2 cellular contexts compared by ENCODE assay signal in the genomic region with DNA sequence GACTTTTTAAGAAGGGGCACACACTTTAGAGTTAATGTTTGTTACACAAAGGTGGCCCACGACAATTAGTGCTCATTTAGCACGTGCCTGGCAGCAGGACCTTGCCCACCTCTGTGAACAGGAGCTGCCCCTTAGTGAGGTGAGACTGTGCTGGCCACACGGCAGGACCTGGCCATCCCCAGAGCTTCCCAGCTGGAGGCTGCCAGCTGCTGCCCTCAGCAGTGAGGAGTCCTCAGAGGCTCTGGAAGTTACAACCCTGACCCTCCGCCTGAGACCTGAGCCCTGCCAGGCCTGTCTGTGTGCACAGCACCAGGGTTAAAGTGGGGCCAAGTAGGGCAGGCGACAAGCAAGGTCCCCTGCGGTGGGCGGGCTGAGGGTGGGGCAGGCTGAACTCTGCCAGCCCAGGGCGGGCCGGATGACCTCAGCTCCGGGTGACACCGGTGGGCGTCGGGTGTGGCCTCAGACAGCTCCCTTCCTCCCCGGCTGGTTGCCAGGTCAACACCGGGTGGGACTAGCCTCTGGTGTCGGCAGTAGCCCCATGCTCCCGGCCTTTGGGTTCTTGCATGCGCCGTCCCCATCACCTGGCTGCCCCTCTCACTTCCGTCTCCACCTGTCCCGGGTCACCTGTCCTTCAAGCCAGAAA.
TF ChIP-seq lines count a peak whose summit lies in the region.

No MANE protein-coding gene starts in this region.

TF ChIP-seq in K562, 482 proteins besides CTCF, POLR2A, EP300 and RAD21:
- TF ChIP-seq RFX1 (IDR thresholded peaks at IDR 0.05), result peak; percentile 65; the same call in 1 of the 2 replicates
- peak; percentile 39; the same call in 1 of the 2 replicates for TF ChIP-seq JUND (IDR thresholded peaks at IDR 0.05; ENCODE audit: borderline replicate concordance, low read depth, low read length)
- no peak for TF ChIP-seq JUND (tag; IDR thresholded peaks at IDR 0.05; ENCODE audit: borderline replicate concordance, low read depth, low read length)
- TF ChIP-seq, protein P1, sequence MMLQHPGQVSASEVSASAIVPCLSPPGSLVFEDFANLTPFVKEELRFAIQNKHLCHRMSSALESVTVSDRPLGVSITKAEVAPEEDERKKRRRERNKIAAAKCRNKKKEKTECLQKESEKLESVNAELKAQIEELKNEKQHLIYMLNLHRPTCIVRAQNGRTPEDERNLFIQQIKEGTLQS (IDR thresholded peaks at IDR 0.05), result peak; percentile 48
- TF ChIP-seq, protein P1 (CRISPR knock-in tag; conservative IDR thresholded peaks at IDR 0.05), result no peak
- TF ChIP-seq, protein P2, sequence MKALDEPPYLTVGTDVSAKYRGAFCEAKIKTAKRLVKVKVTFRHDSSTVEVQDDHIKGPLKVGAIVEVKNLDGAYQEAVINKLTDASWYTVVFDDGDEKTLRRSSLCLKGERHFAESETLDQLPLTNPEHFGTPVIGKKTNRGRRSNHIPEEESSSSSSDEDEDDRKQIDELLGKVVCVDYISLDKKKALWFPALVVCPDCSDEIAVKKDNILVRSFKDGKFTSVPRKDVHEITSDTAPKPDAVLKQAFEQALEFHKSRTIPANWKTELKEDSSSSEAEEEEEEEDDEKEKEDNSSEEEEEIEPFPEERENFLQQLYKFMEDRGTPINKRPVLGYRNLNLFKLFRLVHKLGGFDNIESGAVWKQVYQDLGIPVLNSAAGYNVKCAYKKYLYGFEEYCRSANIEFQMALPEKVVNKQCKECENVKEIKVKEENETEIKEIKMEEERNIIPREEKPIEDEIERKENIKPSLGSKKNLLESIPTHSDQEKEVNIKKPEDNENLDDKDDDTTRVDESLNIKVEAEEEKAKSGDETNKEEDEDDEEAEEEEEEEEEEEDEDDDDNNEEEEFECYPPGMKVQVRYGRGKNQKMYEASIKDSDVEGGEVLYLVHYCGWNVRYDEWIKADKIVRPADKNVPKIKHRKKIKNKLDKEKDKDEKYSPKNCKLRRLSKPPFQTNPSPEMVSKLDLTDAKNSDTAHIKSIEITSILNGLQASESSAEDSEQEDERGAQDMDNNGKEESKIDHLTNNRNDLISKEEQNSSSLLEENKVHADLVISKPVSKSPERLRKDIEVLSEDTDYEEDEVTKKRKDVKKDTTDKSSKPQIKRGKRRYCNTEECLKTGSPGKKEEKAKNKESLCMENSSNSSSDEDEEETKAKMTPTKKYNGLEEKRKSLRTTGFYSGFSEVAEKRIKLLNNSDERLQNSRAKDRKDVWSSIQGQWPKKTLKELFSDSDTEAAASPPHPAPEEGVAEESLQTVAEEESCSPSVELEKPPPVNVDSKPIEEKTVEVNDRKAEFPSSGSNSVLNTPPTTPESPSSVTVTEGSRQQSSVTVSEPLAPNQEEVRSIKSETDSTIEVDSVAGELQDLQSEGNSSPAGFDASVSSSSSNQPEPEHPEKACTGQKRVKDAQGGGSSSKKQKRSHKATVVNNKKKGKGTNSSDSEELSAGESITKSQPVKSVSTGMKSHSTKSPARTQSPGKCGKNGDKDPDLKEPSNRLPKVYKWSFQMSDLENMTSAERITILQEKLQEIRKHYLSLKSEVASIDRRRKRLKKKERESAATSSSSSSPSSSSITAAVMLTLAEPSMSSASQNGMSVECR (CRISPR knock-in tag; IDR thresholded peaks at IDR 0.05), result no peak
- peak; percentile 58 for TF ChIP-seq EGR1 (conservative IDR thresholded peaks at IDR 0.05)
- TF ChIP-seq SAFB (IDR thresholded peaks at IDR 0.05; ENCODE audit: borderline replicate concordance, low read depth, low read length), result no peak

TF ChIP-seq in liver, 16 proteins besides CTCF, POLR2A, EP300 and RAD21:
- TF ChIP-seq GABPA (IDR thresholded peaks at IDR 0.05 in 1 of 2, conservative IDR thresholded peaks at IDR 0.05 in 1 of 2), result no peak
- no peak for TF ChIP-seq FOXA1 (IDR thresholded peaks at IDR 0.05)
- peak; percentile 25 for TF ChIP-seq NR2F2 (IDR thresholded peaks at IDR 0.05)
- TF ChIP-seq SP1 (IDR thresholded peaks at IDR 0.05), result peak; percentile 9
TF ChIP-seq in liver: peak in this region for 2.
